Comparison of ENCODE assay signal across 1 cellular context in the genomic region with DNA sequence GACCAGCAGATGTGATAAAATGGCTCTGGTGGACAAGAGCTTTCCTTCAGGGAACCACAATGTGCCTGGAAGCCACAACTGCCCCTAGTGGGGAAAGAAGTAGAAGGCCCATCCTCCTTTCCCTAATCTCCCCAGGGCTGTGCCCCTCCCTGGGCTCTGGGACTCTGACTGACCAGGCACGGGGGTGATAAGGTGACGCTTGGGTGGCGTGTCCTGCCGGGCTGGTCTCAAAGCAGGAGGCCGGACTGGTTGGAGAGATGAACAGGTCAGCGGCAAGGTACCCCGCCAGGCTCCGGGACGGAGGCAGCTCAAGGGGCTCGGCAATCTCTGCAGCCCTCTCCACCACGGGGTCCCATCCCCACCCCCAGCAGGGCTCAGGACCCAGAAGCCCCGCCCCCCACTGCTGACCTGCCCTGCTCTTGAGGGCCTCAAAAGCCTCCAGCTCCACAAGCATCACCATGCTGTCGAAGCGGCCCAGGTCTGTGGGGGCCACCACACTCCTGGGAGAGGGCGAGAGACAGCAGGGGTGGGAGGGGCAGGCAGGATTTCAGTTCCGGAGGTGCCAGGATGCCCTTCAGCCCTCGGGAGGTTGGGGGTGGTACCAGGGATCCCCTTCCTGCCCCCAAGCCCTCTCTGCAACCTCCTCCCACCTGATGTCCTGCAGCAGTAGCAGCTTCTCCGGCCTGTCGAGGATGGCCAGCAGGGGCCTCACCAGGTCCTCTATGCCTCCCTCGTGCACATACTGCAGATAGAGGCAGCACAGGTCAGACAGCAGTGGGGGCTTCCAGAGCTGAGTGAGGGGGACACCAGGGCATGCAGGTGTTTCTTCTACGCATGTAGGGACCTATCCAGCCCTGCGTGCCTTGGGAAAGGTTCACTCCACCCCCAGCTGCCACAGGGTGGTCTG.
TF ChIP-seq lines count a peak whose summit lies in the region.

No MANE protein-coding gene starts in this region.

TF ChIP-seq in HepG2, 621 proteins besides CTCF, POLR2A, EP300 and RAD21 (continued from another document and continues in another):
- TF ChIP-seq, protein P1, sequence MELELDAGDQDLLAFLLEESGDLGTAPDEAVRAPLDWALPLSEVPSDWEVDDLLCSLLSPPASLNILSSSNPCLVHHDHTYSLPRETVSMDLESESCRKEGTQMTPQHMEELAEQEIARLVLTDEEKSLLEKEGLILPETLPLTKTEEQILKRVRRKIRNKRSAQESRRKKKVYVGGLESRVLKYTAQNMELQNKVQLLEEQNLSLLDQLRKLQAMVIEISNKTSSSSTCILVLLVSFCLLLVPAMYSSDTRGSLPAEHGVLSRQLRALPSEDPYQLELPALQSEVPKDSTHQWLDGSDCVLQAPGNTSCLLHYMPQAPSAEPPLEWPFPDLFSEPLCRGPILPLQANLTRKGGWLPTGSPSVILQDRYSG (CRISPR knock-in tag; IDR thresholded peaks at IDR 0.05) = no peak
- no peak for TF ChIP-seq ZSCAN21 (CRISPR knock-in tag; IDR thresholded peaks at IDR 0.05; ENCODE audit: borderline replicate concordance)
- TF ChIP-seq ZNF207 (IDR thresholded peaks at IDR 0.05; ENCODE audit: borderline replicate concordance) = no peak
- no peak for TF ChIP-seq ZKSCAN8 (CRISPR knock-in tag; IDR thresholded peaks at IDR 0.05; ENCODE audit: borderline replicate concordance)
- TF ChIP-seq FOXA3 (CRISPR knock-in tag; IDR thresholded peaks at IDR 0.05) = no peak
- no peak for TF ChIP-seq EHMT2 (IDR thresholded peaks at IDR 0.05; ENCODE audit: borderline replicate concordance, low read depth, low read length)
- no peak for TF ChIP-seq PITX1 (CRISPR knock-in tag; IDR thresholded peaks at IDR 0.05)
- no peak for TF ChIP-seq ZSCAN25 (CRISPR knock-in tag; IDR thresholded peaks at IDR 0.05)
- no peak for TF ChIP-seq ZNF616 (CRISPR knock-in tag; IDR thresholded peaks at IDR 0.05; ENCODE audit: low read depth)
- TF ChIP-seq RFX1 (IDR thresholded peaks at IDR 0.05) = no peak
- TF ChIP-seq, protein P2, sequence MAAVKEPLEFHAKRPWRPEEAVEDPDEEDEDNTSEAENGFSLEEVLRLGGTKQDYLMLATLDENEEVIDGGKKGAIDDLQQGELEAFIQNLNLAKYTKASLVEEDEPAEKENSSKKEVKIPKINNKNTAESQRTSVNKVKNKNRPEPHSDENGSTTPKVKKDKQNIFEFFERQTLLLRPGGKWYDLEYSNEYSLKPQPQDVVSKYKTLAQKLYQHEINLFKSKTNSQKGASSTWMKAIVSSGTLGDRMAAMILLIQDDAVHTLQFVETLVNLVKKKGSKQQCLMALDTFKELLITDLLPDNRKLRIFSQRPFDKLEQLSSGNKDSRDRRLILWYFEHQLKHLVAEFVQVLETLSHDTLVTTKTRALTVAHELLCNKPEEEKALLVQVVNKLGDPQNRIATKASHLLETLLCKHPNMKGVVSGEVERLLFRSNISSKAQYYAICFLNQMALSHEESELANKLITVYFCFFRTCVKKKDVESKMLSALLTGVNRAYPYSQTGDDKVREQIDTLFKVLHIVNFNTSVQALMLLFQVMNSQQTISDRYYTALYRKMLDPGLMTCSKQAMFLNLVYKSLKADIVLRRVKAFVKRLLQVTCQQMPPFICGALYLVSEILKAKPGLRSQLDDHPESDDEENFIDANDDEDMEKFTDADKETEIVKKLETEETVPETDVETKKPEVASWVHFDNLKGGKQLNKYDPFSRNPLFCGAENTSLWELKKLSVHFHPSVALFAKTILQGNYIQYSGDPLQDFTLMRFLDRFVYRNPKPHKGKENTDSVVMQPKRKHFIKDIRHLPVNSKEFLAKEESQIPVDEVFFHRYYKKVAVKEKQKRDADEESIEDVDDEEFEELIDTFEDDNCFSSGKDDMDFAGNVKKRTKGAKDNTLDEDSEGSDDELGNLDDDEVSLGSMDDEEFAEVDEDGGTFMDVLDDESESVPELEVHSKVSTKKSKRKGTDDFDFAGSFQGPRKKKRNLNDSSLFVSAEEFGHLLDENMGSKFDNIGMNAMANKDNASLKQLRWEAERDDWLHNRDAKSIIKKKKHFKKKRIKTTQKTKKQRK (IDR thresholded peaks at IDR 0.05; ENCODE audit: low read length) = no peak
- TF ChIP-seq ZMYM4 (CRISPR knock-in tag; IDR thresholded peaks at IDR 0.05) = no peak
- TF ChIP-seq ZNF768 (CRISPR knock-in tag; IDR thresholded peaks at IDR 0.05) = peak; percentile 20; the same call in 1 of the 2 replicates
- TF ChIP-seq PTBP1 (IDR thresholded peaks at IDR 0.05; ENCODE audit: low read depth, low read length, poor library complexity, severe bottlenecking) = no peak
- TF ChIP-seq, protein P3, sequence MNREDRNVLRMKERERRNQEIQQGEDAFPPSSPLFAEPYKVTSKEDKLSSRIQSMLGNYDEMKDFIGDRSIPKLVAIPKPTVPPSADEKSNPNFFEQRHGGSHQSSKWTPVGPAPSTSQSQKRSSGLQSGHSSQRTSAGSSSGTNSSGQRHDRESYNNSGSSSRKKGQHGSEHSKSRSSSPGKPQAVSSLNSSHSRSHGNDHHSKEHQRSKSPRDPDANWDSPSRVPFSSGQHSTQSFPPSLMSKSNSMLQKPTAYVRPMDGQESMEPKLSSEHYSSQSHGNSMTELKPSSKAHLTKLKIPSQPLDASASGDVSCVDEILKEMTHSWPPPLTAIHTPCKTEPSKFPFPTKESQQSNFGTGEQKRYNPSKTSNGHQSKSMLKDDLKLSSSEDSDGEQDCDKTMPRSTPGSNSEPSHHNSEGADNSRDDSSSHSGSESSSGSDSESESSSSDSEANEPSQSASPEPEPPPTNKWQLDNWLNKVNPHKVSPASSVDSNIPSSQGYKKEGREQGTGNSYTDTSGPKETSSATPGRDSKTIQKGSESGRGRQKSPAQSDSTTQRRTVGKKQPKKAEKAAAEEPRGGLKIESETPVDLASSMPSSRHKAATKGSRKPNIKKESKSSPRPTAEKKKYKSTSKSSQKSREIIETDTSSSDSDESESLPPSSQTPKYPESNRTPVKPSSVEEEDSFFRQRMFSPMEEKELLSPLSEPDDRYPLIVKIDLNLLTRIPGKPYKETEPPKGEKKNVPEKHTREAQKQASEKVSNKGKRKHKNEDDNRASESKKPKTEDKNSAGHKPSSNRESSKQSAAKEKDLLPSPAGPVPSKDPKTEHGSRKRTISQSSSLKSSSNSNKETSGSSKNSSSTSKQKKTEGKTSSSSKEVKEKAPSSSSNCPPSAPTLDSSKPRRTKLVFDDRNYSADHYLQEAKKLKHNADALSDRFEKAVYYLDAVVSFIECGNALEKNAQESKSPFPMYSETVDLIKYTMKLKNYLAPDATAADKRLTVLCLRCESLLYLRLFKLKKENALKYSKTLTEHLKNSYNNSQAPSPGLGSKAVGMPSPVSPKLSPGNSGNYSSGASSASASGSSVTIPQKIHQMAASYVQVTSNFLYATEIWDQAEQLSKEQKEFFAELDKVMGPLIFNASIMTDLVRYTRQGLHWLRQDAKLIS (CRISPR knock-in tag; IDR thresholded peaks at IDR 0.05) = no peak
- TF ChIP-seq, protein P4, sequence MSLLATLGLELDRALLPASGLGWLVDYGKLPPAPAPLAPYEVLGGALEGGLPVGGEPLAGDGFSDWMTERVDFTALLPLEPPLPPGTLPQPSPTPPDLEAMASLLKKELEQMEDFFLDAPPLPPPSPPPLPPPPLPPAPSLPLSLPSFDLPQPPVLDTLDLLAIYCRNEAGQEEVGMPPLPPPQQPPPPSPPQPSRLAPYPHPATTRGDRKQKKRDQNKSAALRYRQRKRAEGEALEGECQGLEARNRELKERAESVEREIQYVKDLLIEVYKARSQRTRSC (CRISPR knock-in tag; IDR thresholded peaks at IDR 0.05; ENCODE audit: low read depth) = no peak
- TF ChIP-seq, protein P5, sequence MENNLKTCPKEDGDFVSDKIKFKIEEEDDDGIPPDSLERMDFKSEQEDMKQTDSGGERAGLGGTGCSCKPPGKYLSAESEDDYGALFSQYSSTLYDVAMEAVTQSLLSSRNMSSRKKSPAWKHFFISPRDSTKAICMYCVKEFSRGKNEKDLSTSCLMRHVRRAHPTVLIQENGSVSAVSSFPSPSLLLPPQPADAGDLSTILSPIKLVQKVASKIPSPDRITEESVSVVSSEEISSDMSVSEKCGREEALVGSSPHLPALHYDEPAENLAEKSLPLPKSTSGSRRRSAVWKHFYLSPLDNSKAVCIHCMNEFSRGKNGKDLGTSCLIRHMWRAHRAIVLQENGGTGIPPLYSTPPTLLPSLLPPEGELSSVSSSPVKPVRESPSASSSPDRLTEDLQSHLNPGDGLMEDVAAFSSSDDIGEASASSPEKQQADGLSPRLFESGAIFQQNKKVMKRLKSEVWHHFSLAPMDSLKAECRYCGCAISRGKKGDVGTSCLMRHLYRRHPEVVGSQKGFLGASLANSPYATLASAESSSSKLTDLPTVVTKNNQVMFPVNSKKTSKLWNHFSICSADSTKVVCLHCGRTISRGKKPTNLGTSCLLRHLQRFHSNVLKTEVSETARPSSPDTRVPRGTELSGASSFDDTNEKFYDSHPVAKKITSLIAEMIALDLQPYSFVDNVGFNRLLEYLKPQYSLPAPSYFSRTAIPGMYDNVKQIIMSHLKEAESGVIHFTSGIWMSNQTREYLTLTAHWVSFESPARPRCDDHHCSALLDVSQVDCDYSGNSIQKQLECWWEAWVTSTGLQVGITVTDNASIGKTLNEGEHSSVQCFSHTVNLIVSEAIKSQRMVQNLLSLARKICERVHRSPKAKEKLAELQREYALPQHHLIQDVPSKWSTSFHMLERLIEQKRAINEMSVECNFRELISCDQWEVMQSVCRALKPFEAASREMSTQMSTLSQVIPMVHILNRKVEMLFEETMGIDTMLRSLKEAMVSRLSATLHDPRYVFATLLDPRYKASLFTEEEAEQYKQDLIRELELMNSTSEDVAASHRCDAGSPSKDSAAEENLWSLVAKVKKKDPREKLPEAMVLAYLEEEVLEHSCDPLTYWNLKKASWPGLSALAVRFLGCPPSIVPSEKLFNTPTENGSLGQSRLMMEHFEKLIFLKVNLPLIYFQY (CRISPR knock-in tag; IDR thresholded peaks at IDR 0.05; ENCODE audit: borderline replicate concordance) = no peak
- TF ChIP-seq SETDB1 (CRISPR knock-in tag; IDR thresholded peaks at IDR 0.05; ENCODE audit: borderline replicate concordance) = no peak
- no peak for TF ChIP-seq ZNF432 (CRISPR knock-in tag; IDR thresholded peaks at IDR 0.05; ENCODE audit: borderline replicate concordance)
- TF ChIP-seq YEATS2 (CRISPR knock-in tag; IDR thresholded peaks at IDR 0.05; ENCODE audit: borderline replicate concordance) = no peak
- TF ChIP-seq, protein P6, sequence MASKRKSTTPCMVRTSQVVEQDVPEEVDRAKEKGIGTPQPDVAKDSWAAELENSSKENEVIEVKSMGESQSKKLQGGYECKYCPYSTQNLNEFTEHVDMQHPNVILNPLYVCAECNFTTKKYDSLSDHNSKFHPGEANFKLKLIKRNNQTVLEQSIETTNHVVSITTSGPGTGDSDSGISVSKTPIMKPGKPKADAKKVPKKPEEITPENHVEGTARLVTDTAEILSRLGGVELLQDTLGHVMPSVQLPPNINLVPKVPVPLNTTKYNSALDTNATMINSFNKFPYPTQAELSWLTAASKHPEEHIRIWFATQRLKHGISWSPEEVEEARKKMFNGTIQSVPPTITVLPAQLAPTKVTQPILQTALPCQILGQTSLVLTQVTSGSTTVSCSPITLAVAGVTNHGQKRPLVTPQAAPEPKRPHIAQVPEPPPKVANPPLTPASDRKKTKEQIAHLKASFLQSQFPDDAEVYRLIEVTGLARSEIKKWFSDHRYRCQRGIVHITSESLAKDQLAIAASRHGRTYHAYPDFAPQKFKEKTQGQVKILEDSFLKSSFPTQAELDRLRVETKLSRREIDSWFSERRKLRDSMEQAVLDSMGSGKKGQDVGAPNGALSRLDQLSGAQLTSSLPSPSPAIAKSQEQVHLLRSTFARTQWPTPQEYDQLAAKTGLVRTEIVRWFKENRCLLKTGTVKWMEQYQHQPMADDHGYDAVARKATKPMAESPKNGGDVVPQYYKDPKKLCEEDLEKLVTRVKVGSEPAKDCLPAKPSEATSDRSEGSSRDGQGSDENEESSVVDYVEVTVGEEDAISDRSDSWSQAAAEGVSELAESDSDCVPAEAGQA (IDR thresholded peaks at IDR 0.05; ENCODE audit: low read depth) = 0 out of 2 replicates have a peak, but pooled peaks have one; percentile 18
- TF ChIP-seq, protein P6 (CRISPR knock-in tag; IDR thresholded peaks at IDR 0.05; ENCODE audit: borderline replicate concordance) = no peak
- peak; percentile 14; the same call in 1 of the 2 replicates for TF ChIP-seq SMC3 (IDR thresholded peaks at IDR 0.05; ENCODE audit: low read length)
- TF ChIP-seq ZSCAN22 (CRISPR knock-in tag; IDR thresholded peaks at IDR 0.05) = no peak
- no peak for TF ChIP-seq NONO (IDR thresholded peaks at IDR 0.05)
- TF ChIP-seq NONO (CRISPR knock-in tag; conservative IDR thresholded peaks at IDR 0.05) = no peak
- TF ChIP-seq ZNF598 (CRISPR knock-in tag; IDR thresholded peaks at IDR 0.05; ENCODE audit: borderline replicate concordance) = no peak
- 0 out of 2 replicates have a peak, but pooled peaks have one; percentile 23 for TF ChIP-seq RBFOX2 (IDR thresholded peaks at IDR 0.05; ENCODE audit: low read depth, low read length)
- TF ChIP-seq MLLT10 (CRISPR knock-in tag; IDR thresholded peaks at IDR 0.05) = no peak
- TF ChIP-seq, protein P7, sequence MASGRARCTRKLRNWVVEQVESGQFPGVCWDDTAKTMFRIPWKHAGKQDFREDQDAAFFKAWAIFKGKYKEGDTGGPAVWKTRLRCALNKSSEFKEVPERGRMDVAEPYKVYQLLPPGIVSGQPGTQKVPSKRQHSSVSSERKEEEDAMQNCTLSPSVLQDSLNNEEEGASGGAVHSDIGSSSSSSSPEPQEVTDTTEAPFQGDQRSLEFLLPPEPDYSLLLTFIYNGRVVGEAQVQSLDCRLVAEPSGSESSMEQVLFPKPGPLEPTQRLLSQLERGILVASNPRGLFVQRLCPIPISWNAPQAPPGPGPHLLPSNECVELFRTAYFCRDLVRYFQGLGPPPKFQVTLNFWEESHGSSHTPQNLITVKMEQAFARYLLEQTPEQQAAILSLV (CRISPR knock-in tag; IDR thresholded peaks at IDR 0.05; ENCODE audit: borderline replicate concordance) = no peak
- TF ChIP-seq ZNF496 (CRISPR knock-in tag; IDR thresholded peaks at IDR 0.05; ENCODE audit: insufficient replicate concordance) = no peak
- TF ChIP-seq SNAI1 (CRISPR knock-in tag; IDR thresholded peaks at IDR 0.05; ENCODE audit: borderline replicate concordance) = no peak
- no peak for TF ChIP-seq TEAD2 (CRISPR knock-in tag; IDR thresholded peaks at IDR 0.05)
